Comparison of ENCODE assay signal across 1 cellular context in the genomic region with DNA sequence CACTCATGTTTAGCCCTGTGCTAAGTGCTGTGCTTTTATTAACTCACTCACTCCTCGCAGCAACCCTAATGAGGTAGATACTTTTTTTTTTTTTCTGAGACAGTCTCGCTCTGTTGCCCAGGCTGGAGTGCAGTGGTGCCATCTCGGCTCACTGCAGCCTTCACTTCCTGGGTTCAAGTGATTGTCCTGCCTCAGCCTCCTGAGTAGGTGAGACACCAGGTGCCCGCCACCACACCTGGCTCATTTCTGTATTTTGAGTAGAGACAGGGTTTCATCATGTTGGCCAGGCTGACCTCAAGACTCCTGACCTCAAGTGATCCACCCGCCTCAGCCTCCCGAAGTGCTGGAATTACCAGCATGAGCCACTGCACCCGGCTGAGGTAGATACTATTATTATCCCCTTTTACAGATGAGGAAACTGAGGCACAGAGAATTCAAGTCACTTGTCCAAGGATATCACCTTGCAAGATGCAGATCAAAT.
TF ChIP-seq lines count a peak whose summit lies in the region.

No MANE protein-coding gene starts in this region.

TF ChIP-seq in SK-N-SH treated with all-trans-retinoic acid at 6 μM for 48 hours, 23 proteins besides CTCF, POLR2A, EP300 and RAD21 (continued from another document):
- TF ChIP-seq, protein P1, sequence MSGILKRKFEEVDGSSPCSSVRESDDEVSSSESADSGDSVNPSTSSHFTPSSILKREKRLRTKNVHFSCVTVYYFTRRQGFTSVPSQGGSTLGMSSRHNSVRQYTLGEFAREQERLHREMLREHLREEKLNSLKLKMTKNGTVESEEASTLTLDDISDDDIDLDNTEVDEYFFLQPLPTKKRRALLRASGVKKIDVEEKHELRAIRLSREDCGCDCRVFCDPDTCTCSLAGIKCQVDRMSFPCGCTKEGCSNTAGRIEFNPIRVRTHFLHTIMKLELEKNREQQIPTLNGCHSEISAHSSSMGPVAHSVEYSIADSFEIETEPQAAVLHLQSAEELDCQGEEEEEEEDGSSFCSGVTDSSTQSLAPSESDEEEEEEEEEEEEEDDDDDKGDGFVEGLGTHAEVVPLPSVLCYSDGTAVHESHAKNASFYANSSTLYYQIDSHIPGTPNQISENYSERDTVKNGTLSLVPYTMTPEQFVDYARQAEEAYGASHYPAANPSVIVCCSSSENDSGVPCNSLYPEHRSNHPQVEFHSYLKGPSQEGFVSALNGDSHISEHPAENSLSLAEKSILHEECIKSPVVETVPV (CRISPR knock-in tag; IDR thresholded peaks at IDR 0.05), result no peak
- TF ChIP-seq ZFP3 (CRISPR knock-in tag; IDR thresholded peaks at IDR 0.05), result no peak
- TF ChIP-seq ZNF70 (CRISPR knock-in tag; IDR thresholded peaks at IDR 0.05), result no peak
- TF ChIP-seq, protein P2, sequence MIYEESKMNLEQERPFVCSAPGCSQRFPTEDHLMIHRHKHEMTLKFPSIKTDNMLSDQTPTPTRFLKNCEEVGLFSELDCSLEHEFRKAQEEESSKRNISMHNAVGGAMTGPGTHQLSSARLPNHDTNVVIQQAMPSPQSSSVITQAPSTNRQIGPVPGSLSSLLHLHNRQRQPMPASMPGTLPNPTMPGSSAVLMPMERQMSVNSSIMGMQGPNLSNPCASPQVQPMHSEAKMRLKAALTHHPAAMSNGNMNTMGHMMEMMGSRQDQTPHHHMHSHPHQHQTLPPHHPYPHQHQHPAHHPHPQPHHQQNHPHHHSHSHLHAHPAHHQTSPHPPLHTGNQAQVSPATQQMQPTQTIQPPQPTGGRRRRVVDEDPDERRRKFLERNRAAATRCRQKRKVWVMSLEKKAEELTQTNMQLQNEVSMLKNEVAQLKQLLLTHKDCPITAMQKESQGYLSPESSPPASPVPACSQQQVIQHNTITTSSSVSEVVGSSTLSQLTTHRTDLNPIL (CRISPR knock-in tag; IDR thresholded peaks at IDR 0.05; ENCODE audit: low read depth), result no peak
- TF ChIP-seq ZNF565 (CRISPR knock-in tag; conservative IDR thresholded peaks at IDR 0.05; ENCODE audit: low read depth), result no peak
- TF ChIP-seq, protein P3, sequence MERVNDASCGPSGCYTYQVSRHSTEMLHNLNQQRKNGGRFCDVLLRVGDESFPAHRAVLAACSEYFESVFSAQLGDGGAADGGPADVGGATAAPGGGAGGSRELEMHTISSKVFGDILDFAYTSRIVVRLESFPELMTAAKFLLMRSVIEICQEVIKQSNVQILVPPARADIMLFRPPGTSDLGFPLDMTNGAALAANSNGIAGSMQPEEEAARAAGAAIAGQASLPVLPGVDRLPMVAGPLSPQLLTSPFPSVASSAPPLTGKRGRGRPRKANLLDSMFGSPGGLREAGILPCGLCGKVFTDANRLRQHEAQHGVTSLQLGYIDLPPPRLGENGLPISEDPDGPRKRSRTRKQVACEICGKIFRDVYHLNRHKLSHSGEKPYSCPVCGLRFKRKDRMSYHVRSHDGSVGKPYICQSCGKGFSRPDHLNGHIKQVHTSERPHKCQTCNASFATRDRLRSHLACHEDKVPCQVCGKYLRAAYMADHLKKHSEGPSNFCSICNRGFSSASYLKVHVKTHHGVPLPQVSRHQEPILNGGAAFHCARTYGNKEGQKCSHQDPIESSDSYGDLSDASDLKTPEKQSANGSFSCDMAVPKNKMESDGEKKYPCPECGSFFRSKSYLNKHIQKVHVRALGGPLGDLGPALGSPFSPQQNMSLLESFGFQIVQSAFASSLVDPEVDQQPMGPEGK (CRISPR knock-in tag; IDR thresholded peaks at IDR 0.05; ENCODE audit: borderline replicate concordance), result no peak
- TF ChIP-seq TOX (CRISPR knock-in tag; IDR thresholded peaks at IDR 0.05; ENCODE audit: borderline replicate concordance), result no peak
